9 cellular contexts compared by ENCODE assay signal in genomic region chr5:61625682-61626620, GRCh38.
DNase-seq lines count a peak whose midpoint lies in the region; ATAC-seq and TF ChIP-seq lines count a peak whose summit lies in the region.
"Had no signal": no experiment of that assay in that cellular context is flagged by ENCODE, and none has a peak within 500 bp of the region (broad histone marks: within the 10 kb centered on the region; RNA-seq: fewer than 3 reads in every experiment).

No MANE protein-coding gene starts in this region.

- H3K36me3 ChIP-seq in HUES6 (ENCODE audit: control insufficient read depth, insufficient read depth, low read length) (no peaks in the 10 kb centered on the region), neural progenitor cell (no peaks in the 10 kb centered on the region), upper lobe of left lung (no peaks in the 10 kb centered on the region)

- peaks cover 4% of the 10 kb centered on the region for H3K27me3 Mint-ChIP-seq in neural progenitor cell (ENCODE audit: insufficient read depth, low read depth)

- H3K9me3 ChIP-seq in HUES6 (ENCODE audit: control insufficient read depth, insufficient read depth, low read depth, low read length) (no peaks in the 10 kb centered on the region), neural progenitor cell (ENCODE audit: low read depth) (no peaks in the 10 kb centered on the region), upper lobe of left lung (no peaks in the 10 kb centered on the region)

- DNase-seq in activated naive CD4-positive, alpha-beta T cell treated with anti-CD3 and anti-CD28 coated beads, Interleukin-2, amount 50 U/mL, for 16 hours, result peak; percentile 18
- DNase-seq in head of caudate nucleus (peak; percentile 75 to 96 (median 88)), neural progenitor cell (ENCODE audit: low spot score) (peak; percentile 74), upper lobe of left lung (peak; percentile 88 to 94), NAMALWA (ENCODE audit: low spot score) (no peak), activated gamma-delta T cell treated with Interleukin-2 at 50 U/mL for 16 hours (no peak)

- intact Hi-C loops in head of caudate nucleus (cut with DNase I), result no loop called here

- H3K4me2 ChIP-seq in neural progenitor cell, result peak overlapping the region; percentile 83

- 11 to 18% methylated on average over 39 to 44 of the region's 76 CpGs for WGBS in upper lobe of left lung, 2 donors

- peaks cover 12% of the 10 kb centered on the region for H3F3A ChIP-seq in neural progenitor cell (ENCODE audit: low read depth)

- H4K20me1 ChIP-seq in neural progenitor cell (ENCODE audit: low read depth), result no peaks in the 10 kb centered on the region

- H3K27me3 ChIP-seq in HUES6 (ENCODE audit: control insufficient read depth, insufficient read depth, low read length), result no peaks in the 10 kb centered on the region; the same call in 1 of the 2 replicates
- peaks cover 17% of the 10 kb centered on the region for H3K27me3 ChIP-seq in neural progenitor cell
- H3K27me3 ChIP-seq in upper lobe of left lung, result no peaks in the 10 kb centered on the region

- TF ChIP-seq CTCF in neural progenitor cell (IDR thresholded peaks at IDR 0.05) (no peak), upper lobe of left lung (IDR thresholded peaks at IDR 0.05) (no peak)

- TF ChIP-seq POLR2A in upper lobe of left lung (IDR thresholded peaks at IDR 0.05), result peak in 2 of 4 donors; percentile 57

- H3K27ac ChIP-seq in HUES6 (ENCODE audit: low read depth, low read length) (no peak overlapping the region), neural progenitor cell (no peak overlapping the region), upper lobe of left lung (peak overlapping the region; percentile 67 to 87 (median 76))
- H3K27ac ChIP-seq: VCaP had no signal

- no peak overlapping the region for H3K27ac Mint-ChIP-seq in neural progenitor cell

- H3K4me3 ChIP-seq in HUES6 (ENCODE audit: low read depth, low read length) (peak overlapping the region; percentile 58), neural progenitor cell (peak overlapping the region; percentile 48), upper lobe of left lung (peak overlapping the region; percentile 2 to 69 (median 57))

- no peaks in the 10 kb centered on the region for H3K36me3 Mint-ChIP-seq in neural progenitor cell

- H3K4me1 ChIP-seq in HUES6 (ENCODE audit: control insufficient read depth, insufficient read depth, low read length) (peaks cover 3% of the 10 kb centered on the region; the same call in 1 of the 2 replicates), neural progenitor cell (peaks cover 11% of the 10 kb centered on the region), upper lobe of left lung (peaks cover 0 to 22% (median 17%) of the 10 kb centered on the region in 4 donors)

- peaks cover 14% of the 10 kb centered on the region for H3K4me1 Mint-ChIP-seq in neural progenitor cell

- TF ChIP-seq EP300 in upper lobe of left lung (IDR thresholded peaks at IDR 0.05), result no peak

- ATAC-seq in GM18511 (IDR thresholded peaks at IDR 0.05; ENCODE audit: unreplicated experiment), result peak; percentile 66
- peak; percentile 93 to 95 for ATAC-seq in upper lobe of left lung (ENCODE audit: low FRiP score in 2 of 2)

- peak overlapping the region; percentile 77 for H3K4me3 Mint-ChIP-seq in neural progenitor cell

- H2AFZ ChIP-seq in neural progenitor cell (replicated peaks), result peak overlapping the region; percentile 92

- H3K9ac ChIP-seq in HUES6 (ENCODE audit: low read length) (peak overlapping the region; percentile 19), neural progenitor cell (no peak overlapping the region)

- no peaks in the 10 kb centered on the region for H3K79me2 ChIP-seq in neural progenitor cell (ENCODE audit: low read depth)

- peaks cover 8% of the 10 kb centered on the region for H3K9me3 Mint-ChIP-seq in neural progenitor cell

Comparison
In these comparisons a context has a peak if more than half of its experiments do, and no peak if none do; other contexts are left out.
1. H3K27ac ChIP-seq: peak in upper lobe of left lung (4 of 4); none in HUES6 (single experiment) and neural progenitor cell (single experiment).
2. DNase-seq: peak in activated naive CD4-positive, alpha-beta T cell treated with anti-CD3 and anti-CD28 coated beads, Interleukin-2, amount 50 U/mL, for 16 hours (single experiment), head of caudate nucleus (42 of 42), neural progenitor cell (single experiment) and upper lobe of left lung (2 of 2); none in NAMALWA (single experiment) and activated gamma-delta T cell treated with Interleukin-2 at 50 U/mL for 16 hours (single experiment).
3. Peak in every context shown above with its lines, with median percentiles within 50 percentile points of each other: H3K4me3 ChIP-seq.